15 cellular contexts compared by ENCODE assay signal in the genomic region with DNA sequence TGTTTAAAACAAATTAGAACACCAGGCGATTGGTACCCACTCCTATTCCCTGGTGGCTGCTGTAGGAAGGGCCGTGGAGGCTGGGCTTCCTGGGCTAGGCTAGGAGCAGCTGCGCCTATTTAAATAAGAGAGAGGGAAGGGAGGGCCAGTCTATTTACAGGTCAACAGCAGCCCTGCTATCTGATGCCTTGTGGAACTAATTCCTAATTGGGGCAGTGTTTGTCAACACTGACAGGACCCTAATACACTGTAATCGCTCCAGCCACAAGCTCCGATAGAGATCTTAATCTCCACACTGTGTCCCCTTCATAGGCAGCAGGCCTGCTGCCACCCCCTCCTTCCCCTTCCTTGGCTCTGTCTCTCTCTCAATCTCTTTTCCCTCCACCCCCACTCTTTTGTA.
DNase-seq lines count a peak whose midpoint lies in the region; ATAC-seq and TF ChIP-seq lines count a peak whose summit lies in the region.
"Had no signal": no experiment of that assay in that cellular context is flagged by ENCODE, and none has a peak within 500 bp of the region (broad histone marks: within the 10 kb centered on the region; RNA-seq: fewer than 3 reads in every experiment).

No MANE protein-coding gene starts in this region.

- TF ChIP-seq CTCF in endodermal cell (conservative IDR thresholded peaks at IDR 0.05) (peak; percentile 67), upper lobe of right lung (IDR thresholded peaks at IDR 0.05) (no peak)

- H3K9me3 ChIP-seq in endodermal cell (ENCODE audit: control insufficient read depth, low read length) (peaks cover 4% of the 10 kb centered on the region), upper lobe of right lung (no peaks in the 10 kb centered on the region)

- intact Hi-C loops in posterior vena cava (cut with DNase I) = no loop called here
- intact Hi-C loops in upper lobe of right lung (cut with DNase I) = no loop called here

- peak overlapping the region; percentile 57 for H3K27ac Mint-ChIP-seq in endodermal cell
- H3K27ac Mint-ChIP-seq: CD4-positive, alpha-beta T cell had no signal

- H3K9me3 Mint-ChIP-seq in endodermal cell = no peaks in the 10 kb centered on the region
- H3K9me3 Mint-ChIP-seq: CD4-positive, alpha-beta T cell had no signal

- WGBS in endodermal cell (ENCODE audit: insufficient coverage in 1 of 2, insufficient read length in 1 of 2), 2 experiments = 22 to 40% methylated on average over 4 to 5 of the region's 5 CpGs

- peaks cover 41% of the 10 kb centered on the region for H3K4me1 Mint-ChIP-seq in endodermal cell

- no peak overlapping the region for H3K4me3 ChIP-seq in endodermal cell (ENCODE audit: low read length)
- no peak overlapping the region for H3K4me3 ChIP-seq in upper lobe of right lung

- no peak for ATAC-seq in GM21390 (IDR thresholded peaks at IDR 0.05; ENCODE audit: unreplicated experiment)
- no peak for ATAC-seq in upper lobe of right lung

- no peak overlapping the region for H3K9ac ChIP-seq in endodermal cell (ENCODE audit: extremely low read depth, low read length, poor library complexity, severe bottlenecking)

- no peaks in the 10 kb centered on the region for H3K36me3 ChIP-seq in endodermal cell (ENCODE audit: control insufficient read depth, insufficient read depth, low read length)
- H3K36me3 ChIP-seq in upper lobe of right lung = no peaks in the 10 kb centered on the region

- H3K27ac ChIP-seq in endodermal cell (ENCODE audit: low read depth, low read length) = no peak overlapping the region
- no peak overlapping the region for H3K27ac ChIP-seq in upper lobe of right lung

- no peaks in the 10 kb centered on the region for H3K36me3 Mint-ChIP-seq in endodermal cell (ENCODE audit: low read depth)

- H3K4me1 ChIP-seq in endodermal cell (ENCODE audit: control insufficient read depth, insufficient read depth, low read length) (peaks cover 10% of the 10 kb centered on the region), upper lobe of right lung (no peaks in the 10 kb centered on the region)

- peaks cover 17% of the 10 kb centered on the region for H3K27me3 ChIP-seq in endodermal cell (ENCODE audit: control insufficient read depth, insufficient read depth, low read length, poor library complexity, severe bottlenecking)
- peaks cover 4% of the 10 kb centered on the region for H3K27me3 ChIP-seq in upper lobe of right lung

- H3K27me3 Mint-ChIP-seq in endodermal cell (ENCODE audit: insufficient read depth) = peaks cover 51% of the 10 kb centered on the region

- DNase-seq in ELF-1 (ENCODE audit: low read depth, low spot score) (peak; percentile 85), NCI-H82 treated with DMSO at 0.1 percent for 48 hours (lab: John Stamatoyannopoulos, UW; ENCODE audit: unreplicated experiment) (peak; percentile 85), endodermal cell (peak; percentile 81), islet precursor cell (peak; percentile 60), CD1c-positive myeloid dendritic cell (ENCODE audit: extremely low spot score) (no peak), posterior vena cava (ENCODE audit: low spot score) (no peak), upper lobe of right lung (no peak)
- DNase-seq: AML-193; CD4-positive, alpha-beta T cell; NCI-H1417 treated with DMSO at 0.1 percent for 48 hours; NCI-H2029 treated with DMSO at 0.1 percent for 48 hours; NCI-H524 treated with DMSO at 0.1 percent for 48 hours; OCI-M1; RPMI8226 had no signal

- H3K4me3 Mint-ChIP-seq in endodermal cell = no peak overlapping the region
- H3K4me3 Mint-ChIP-seq: CD4-positive, alpha-beta T cell had no signal

Comparison
In these comparisons a context has a peak if more than half of its experiments do, and no peak if none do; other contexts are left out.
1. DNase-seq: peak in ELF-1 (single experiment), NCI-H82 treated with DMSO at 0.1 percent for 48 hours (single experiment), endodermal cell (single experiment) and islet precursor cell (single experiment); none in CD1c-positive myeloid dendritic cell (single experiment), posterior vena cava (single experiment) and upper lobe of right lung (single experiment).